ENCODE assay signal across 8 cellular contexts in genomic region chr9:124259273-124260078, GRCh38. TPM values are rescaled to one million over a fixed set of nuclear protein-coding genes. Genes with fewer than 3 reads are reported as not detected.
DNase-seq lines count a peak whose midpoint lies in the region; ATAC-seq and TF ChIP-seq lines count a peak whose summit lies in the region.

No MANE protein-coding gene starts in this region.

- H3K36me3 ChIP-seq in HUES64 (ENCODE audit: insufficient read depth, low read length): no peaks in the 10 kb centered on the region

- H3K27ac ChIP-seq in CD4-positive, alpha-beta T cell (ENCODE audit: low read depth, low read length): no peak overlapping the region
- peak overlapping the region; percentile 52 for H3K27ac ChIP-seq in HUES64 (ENCODE audit: low read depth, low read length)

- H3K4me1 Mint-ChIP-seq in CD4-positive, alpha-beta T cell (ENCODE audit: low read depth): peaks cover 13% of the 10 kb centered on the region
- H3K4me1 Mint-ChIP-seq in activated naive CD8-positive, alpha-beta T cell (ENCODE audit: low read depth): peaks cover 26% of the 10 kb centered on the region

- POLR2A ChIA-PET in CD4-positive, alpha-beta T cell (lab: Charles Lee): no interaction called here

- no peaks in the 10 kb centered on the region for H3K9me3 ChIP-seq in CD4-positive, alpha-beta T cell (ENCODE audit: control insufficient read depth, low read length)
- no peaks in the 10 kb centered on the region for H3K9me3 ChIP-seq in HUES64 (ENCODE audit: insufficient read depth, low read depth, low read length)

- H3K36me3 Mint-ChIP-seq in CD4-positive, alpha-beta T cell (ENCODE audit: low read depth): no peaks in the 10 kb centered on the region
- H3K36me3 Mint-ChIP-seq in activated naive CD8-positive, alpha-beta T cell: no peaks in the 10 kb centered on the region

- H3K27me3 ChIP-seq in CD4-positive, alpha-beta T cell (ENCODE audit: control insufficient read depth, insufficient read depth, low read length): peaks cover 22% of the 10 kb centered on the region
- no peaks in the 10 kb centered on the region for H3K27me3 ChIP-seq in HUES64 (ENCODE audit: insufficient read depth, low read length)

- peak overlapping the region; percentile 90 for H3K4me3 Mint-ChIP-seq in CD4-positive, alpha-beta T cell
- H3K4me3 Mint-ChIP-seq in activated naive CD8-positive, alpha-beta T cell: peak overlapping the region; percentile 94

- H3K9ac ChIP-seq in HUES64 (ENCODE audit: low read depth, low read length): peak overlapping the region; percentile 54; the same call in 1 of the 2 replicates

- no peak for DNase-seq in CD4-positive, alpha-beta T cell
- DNase-seq in left ventricle myocardium superior (peak; percentile 73), retina (peak; percentile 69), NCI-H2227 treated with DMSO at 0.1 percent for 48 hours (lab: John Stamatoyannopoulos, UW) (no peak), OCI-M1 (lab: John Stamatoyannopoulos, UW) (no peak)

- no peaks in the 10 kb centered on the region for H3K9me3 Mint-ChIP-seq in CD4-positive, alpha-beta T cell
- no peaks in the 10 kb centered on the region for H3K9me3 Mint-ChIP-seq in activated naive CD8-positive, alpha-beta T cell (ENCODE audit: low read depth)

- no peak for ATAC-seq in CD4-positive, alpha-beta T cell (ENCODE audit: poor library complexity)
- ATAC-seq in left ventricle myocardium superior (peak; percentile 51), GM18867 (IDR thresholded peaks at IDR 0.05; ENCODE audit: unreplicated experiment) (no peak)

- H3K27ac Mint-ChIP-seq in CD4-positive, alpha-beta T cell: no peak overlapping the region
- H3K27ac Mint-ChIP-seq in activated naive CD8-positive, alpha-beta T cell: peak overlapping the region; percentile 61

- peak overlapping the region; percentile 86 for H3K4me3 ChIP-seq in HUES64 (ENCODE audit: low read length)

- intact Hi-C loops in CD4-positive, alpha-beta T cell (cut with DNase I, micrococcal nuclease): no loop called here
- intact Hi-C loops in left ventricle myocardium superior (cut with micrococcal nuclease): no loop called here

- H3K27me3 Mint-ChIP-seq in CD4-positive, alpha-beta T cell: peaks cover 65% of the 10 kb centered on the region
- H3K27me3 Mint-ChIP-seq in activated naive CD8-positive, alpha-beta T cell: peaks cover 25% of the 10 kb centered on the region

- CTCF ChIA-PET in CD4-positive, alpha-beta T cell (lab: Charles Lee): no interaction called here

- WGBS in HUES64: 27% methylated on average over 22 of the region's 22 CpGs

- TF ChIP-seq CTCF in CD4-positive, alpha-beta T cell (IDR thresholded peaks at IDR 0.05): no peak

- H3K4me1 ChIP-seq in HUES64 (ENCODE audit: insufficient read depth, low read length): peaks cover 38% of the 10 kb centered on the region

RNA-seq across cellular contexts. Expression of gene NEK6, which starts 1.7 kb away (rescaled TPM):
- total RNA-seq in CD4-positive, alpha-beta T cell: 1 to 10 TPM in 1 of 2 experiments, under 1 TPM in 1; 0.89 to 1.7 TPM
- 9.8 TPM for polyA plus RNA-seq in HUES64 (2013, experiment 1 of 2)
- 14.3 TPM for polyA plus RNA-seq in HUES64 (2013, experiment 2 of 2)
- total RNA-seq in left ventricle myocardium superior: 7.7 TPM

Comparison
In these comparisons a context has a peak if more than half of its experiments do, and no peak if none do; other contexts are left out.
1. DNase-seq: peak in left ventricle myocardium superior (single experiment) and retina (single experiment); none in CD4-positive, alpha-beta T cell (0 of 10), NCI-H2227 treated with DMSO at 0.1 percent for 48 hours (single experiment) and OCI-M1 (single experiment).